ENCODE assay signal across 1 cellular context in the genomic region with DNA sequence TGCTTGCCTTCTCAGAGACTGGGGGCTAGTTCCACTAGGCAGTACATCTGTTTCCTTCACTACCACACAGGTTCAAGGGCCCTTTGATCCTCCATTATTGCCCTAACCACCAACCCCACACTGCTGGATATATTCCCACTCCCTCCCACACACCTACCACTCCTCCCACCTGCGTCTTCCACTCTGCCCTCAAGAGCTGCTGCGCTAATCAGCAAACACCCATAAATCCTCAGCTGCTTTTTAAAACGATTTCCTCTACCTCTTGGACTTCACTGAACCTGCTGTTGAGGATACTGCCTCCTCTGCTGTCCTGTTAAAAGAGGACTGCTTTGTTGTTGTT.
TF ChIP-seq lines count a peak whose summit lies in the region.

No MANE protein-coding gene starts in this region.

TF ChIP-seq in K562, 482 proteins besides CTCF, POLR2A, EP300 and RAD21 (continued from another document):
- no peak for TF ChIP-seq SLC30A9 (CRISPR knock-in tag; IDR thresholded peaks at IDR 0.05)
- no peak for TF ChIP-seq PRPF4 (IDR thresholded peaks at IDR 0.05; ENCODE audit: insufficient read depth, low read depth, low read length, poor library complexity, severe bottlenecking)
- TF ChIP-seq ZEB2 (IDR thresholded peaks at IDR 0.05) = no peak
- TF ChIP-seq ARHGAP35 (IDR thresholded peaks at IDR 0.05; ENCODE audit: partially characterized antibody) = no peak
- TF ChIP-seq, protein P1, sequence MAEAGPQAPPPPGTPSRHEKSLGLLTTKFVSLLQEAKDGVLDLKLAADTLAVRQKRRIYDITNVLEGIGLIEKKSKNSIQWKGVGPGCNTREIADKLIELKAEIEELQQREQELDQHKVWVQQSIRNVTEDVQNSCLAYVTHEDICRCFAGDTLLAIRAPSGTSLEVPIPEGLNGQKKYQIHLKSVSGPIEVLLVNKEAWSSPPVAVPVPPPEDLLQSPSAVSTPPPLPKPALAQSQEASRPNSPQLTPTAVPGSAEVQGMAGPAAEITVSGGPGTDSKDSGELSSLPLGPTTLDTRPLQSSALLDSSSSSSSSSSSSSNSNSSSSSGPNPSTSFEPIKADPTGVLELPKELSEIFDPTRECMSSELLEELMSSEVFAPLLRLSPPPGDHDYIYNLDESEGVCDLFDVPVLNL (CRISPR knock-in tag; IDR thresholded peaks at IDR 0.05; ENCODE audit: low read depth) = no peak
- TF ChIP-seq MEIS2 (IDR thresholded peaks at IDR 0.05; ENCODE audit: partially characterized antibody) = peak; percentile 27
- TF ChIP-seq, protein P2, sequence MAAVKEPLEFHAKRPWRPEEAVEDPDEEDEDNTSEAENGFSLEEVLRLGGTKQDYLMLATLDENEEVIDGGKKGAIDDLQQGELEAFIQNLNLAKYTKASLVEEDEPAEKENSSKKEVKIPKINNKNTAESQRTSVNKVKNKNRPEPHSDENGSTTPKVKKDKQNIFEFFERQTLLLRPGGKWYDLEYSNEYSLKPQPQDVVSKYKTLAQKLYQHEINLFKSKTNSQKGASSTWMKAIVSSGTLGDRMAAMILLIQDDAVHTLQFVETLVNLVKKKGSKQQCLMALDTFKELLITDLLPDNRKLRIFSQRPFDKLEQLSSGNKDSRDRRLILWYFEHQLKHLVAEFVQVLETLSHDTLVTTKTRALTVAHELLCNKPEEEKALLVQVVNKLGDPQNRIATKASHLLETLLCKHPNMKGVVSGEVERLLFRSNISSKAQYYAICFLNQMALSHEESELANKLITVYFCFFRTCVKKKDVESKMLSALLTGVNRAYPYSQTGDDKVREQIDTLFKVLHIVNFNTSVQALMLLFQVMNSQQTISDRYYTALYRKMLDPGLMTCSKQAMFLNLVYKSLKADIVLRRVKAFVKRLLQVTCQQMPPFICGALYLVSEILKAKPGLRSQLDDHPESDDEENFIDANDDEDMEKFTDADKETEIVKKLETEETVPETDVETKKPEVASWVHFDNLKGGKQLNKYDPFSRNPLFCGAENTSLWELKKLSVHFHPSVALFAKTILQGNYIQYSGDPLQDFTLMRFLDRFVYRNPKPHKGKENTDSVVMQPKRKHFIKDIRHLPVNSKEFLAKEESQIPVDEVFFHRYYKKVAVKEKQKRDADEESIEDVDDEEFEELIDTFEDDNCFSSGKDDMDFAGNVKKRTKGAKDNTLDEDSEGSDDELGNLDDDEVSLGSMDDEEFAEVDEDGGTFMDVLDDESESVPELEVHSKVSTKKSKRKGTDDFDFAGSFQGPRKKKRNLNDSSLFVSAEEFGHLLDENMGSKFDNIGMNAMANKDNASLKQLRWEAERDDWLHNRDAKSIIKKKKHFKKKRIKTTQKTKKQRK (IDR thresholded peaks at IDR 0.05; ENCODE audit: borderline replicate concordance, low read depth, low read length) = no peak
- TF ChIP-seq SP2 (IDR thresholded peaks at IDR 0.05; ENCODE audit: extremely low read depth, low read depth, low read length, poor library complexity, severe bottlenecking) = no peak
- TF ChIP-seq ZNF75A (CRISPR knock-in tag; IDR thresholded peaks at IDR 0.05) = no peak
- TF ChIP-seq, protein P3, sequence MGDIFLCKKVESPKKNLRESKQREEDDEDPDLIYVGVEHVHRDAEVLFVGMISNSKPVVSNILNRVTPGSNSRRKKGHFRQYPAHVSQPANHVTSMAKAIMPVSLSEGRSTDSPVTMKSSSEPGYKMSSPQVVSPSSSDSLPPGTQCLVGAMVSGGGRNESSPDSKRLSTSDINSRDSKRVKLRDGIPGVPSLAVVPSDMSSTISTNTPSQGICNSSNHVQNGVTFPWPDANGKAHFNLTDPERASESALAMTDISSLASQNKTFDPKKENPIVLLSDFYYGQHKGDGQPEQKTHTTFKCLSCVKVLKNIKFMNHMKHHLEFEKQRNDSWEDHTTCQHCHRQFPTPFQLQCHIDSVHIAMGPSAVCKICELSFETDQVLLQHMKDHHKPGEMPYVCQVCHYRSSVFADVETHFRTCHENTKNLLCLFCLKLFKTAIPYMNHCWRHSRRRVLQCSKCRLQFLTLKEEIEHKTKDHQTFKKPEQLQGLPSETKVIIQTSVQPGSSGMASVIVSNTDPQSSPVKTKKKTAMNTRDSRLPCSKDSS (IDR thresholded peaks at IDR 0.05; ENCODE audit: low read depth, partially characterized antibody) = no peak
- TF ChIP-seq EGR1 (conservative IDR thresholded peaks at IDR 0.05) = peak; percentile 61
TF ChIP-seq in K562: peak in this region for 3.
